ENCODE assay signal across 6 cellular contexts in the genomic region with DNA sequence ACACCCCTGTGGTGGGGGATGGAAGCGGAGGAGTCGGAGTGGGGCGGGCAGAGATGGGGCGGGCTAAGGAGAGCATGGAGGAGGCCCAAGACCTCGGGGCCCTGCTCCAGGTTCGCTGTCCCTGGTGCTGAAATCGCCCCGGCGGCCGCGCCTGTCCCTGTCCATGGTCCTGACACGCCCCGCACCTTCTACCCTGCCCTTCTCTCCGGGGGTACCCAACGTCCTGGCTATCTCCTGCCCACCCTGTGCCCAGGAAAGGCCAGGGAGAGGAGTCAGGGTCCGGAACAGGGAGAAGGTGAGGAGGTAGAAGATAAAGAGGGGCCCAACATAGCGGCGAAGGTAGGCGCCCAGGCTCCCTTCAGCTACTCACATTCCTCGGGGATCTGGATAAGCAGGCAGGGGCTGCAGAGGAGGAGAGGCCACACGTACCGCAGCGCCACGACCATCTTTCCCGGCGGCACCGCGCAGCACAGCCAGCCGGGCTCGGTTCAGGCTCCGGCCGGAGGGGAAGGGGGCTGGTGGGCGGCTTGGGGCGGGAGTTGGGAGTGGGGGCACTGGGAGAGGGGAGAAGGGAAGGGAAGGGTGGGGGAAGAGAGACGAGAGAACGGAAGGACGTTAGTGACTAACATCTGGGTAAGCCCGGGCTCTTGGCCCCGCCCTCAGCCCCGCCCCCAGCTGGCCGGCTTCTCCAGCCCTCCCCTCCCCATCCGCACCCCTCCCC. TPM values are rescaled to one million over a fixed set of nuclear protein-coding genes. Genes with fewer than 3 reads are reported as not detected.
DNase-seq lines count a peak whose midpoint lies in the region; ATAC-seq lines count a peak whose summit lies in the region.

No MANE protein-coding gene starts in this region.

- DNase-seq in LHCN-M2 (ENCODE audit: low read depth) (peak; percentile 7), activated T-cell treated with anti-CD3 and anti-CD28 coated beads for 1 hour (ENCODE audit: low read depth) (peak; percentile 57)
- peak; percentile 45 to 55 for DNase-seq in stimulated activated CD8-positive, alpha-beta memory T cell treated with anti-CD3 and anti-CD28 coated beads, Interleukin-7, amount 100 ng/mL, for 1 hour (ENCODE audit: low read depth in 2 of 2)

- no peak for ATAC-seq in GM19455 (IDR thresholded peaks at IDR 0.05; ENCODE audit: unreplicated experiment)
- ATAC-seq in HG03095 (IDR thresholded peaks at IDR 0.05; ENCODE audit: unreplicated experiment): no peak

- no peak overlapping the region for H3K9ac ChIP-seq in iPS-18a (ENCODE audit: low read length)

- no peaks in the 10 kb centered on the region for H3K27me3 ChIP-seq in iPS-18a (ENCODE audit: control insufficient read depth, insufficient read depth, low read length)

- H3K9me3 ChIP-seq in iPS-18a (ENCODE audit: control insufficient read depth, low read depth, low read length): no peaks in the 10 kb centered on the region

- peak overlapping the region; percentile 20 for H3K4me3 ChIP-seq in iPS-18a (ENCODE audit: low read length)

- no peak overlapping the region for H3K27ac ChIP-seq in iPS-18a (ENCODE audit: low read length)

- H3K36me3 ChIP-seq in iPS-18a (ENCODE audit: control insufficient read depth, low read depth, low read length): no peaks in the 10 kb centered on the region

- peaks cover 16% of the 10 kb centered on the region for H3K4me1 ChIP-seq in iPS-18a (ENCODE audit: control insufficient read depth, low read depth, low read length)

RNA-seq across cellular contexts. Expression of a gene that starts 10.4 kb away (rescaled TPM):
- total RNA-seq in LHCN-M2 (2014; rRNA removed): 0.29 and 2.1 TPM in 2 replicates
- polyA plus RNA-seq in LHCN-M2 (2012): 0.70 TPM

RNA-seq across cellular contexts. Expression of a gene that starts 28.9 kb away (rescaled TPM):
- total RNA-seq in LHCN-M2 (2014; rRNA removed): not detected in 2 replicates
- not detected for polyA plus RNA-seq in LHCN-M2 (2012)

RNA-seq across cellular contexts. Expression of a gene that starts 45.2 kb away (rescaled TPM):
- 1.2 and 1.7 TPM in 2 replicates for total RNA-seq in LHCN-M2 (2014; rRNA removed)
- polyA plus RNA-seq in LHCN-M2 (2012): 0.61 TPM

RNA-seq across cellular contexts. Expression of a gene that starts 50.5 kb away (rescaled TPM):
- total RNA-seq in LHCN-M2 (2014; rRNA removed): 4.1 and 15.2 TPM in 2 replicates
- 1.9 TPM for polyA plus RNA-seq in LHCN-M2 (2012)

RNA-seq across cellular contexts. Expression of a gene that starts 59.3 kb away (rescaled TPM):
- 160 and 164 TPM in 2 replicates for total RNA-seq in LHCN-M2 (2014; rRNA removed)
- polyA plus RNA-seq in LHCN-M2 (2012): 177 TPM

Comparison
In these comparisons a context has a peak if more than half of its experiments do, and no peak if none do; other contexts are left out.
1. DNase-seq: peak in every context shown above with its lines; median percentile 57 in activated T-cell treated with anti-CD3 and anti-CD28 coated beads for 1 hour; 50 in stimulated activated CD8-positive, alpha-beta memory T cell treated with anti-CD3 and anti-CD28 coated beads, Interleukin-7, amount 100 ng/mL, for 1 hour; 7 in LHCN-M2.